In the genomic region with DNA sequence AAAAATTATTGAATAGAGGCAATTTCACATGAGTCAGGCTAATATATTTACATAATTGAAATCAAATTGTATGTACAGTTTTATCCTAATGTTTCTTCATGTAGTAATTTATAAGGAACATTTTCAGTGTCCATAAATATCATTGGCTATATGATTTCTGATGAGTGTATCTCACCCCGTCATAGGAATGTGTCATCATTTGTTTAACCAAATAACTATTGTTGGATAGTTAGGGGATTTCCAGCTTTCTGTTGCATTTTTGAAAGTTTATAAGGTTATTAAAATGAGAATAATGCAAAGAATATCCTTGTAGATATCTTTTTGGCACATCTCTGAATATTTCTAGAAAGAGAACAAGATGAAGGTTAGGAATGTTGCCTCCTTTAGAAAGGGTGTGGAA, we compare ENCODE assay signal across 1 cellular context.
TF ChIP-seq lines count a peak whose summit lies in the region.

No MANE protein-coding gene starts in this region.

TF ChIP-seq in endothelial cell of umbilical vein, 7 proteins besides CTCF, POLR2A, EP300 and RAD21:
- TF ChIP-seq, protein P1, sequence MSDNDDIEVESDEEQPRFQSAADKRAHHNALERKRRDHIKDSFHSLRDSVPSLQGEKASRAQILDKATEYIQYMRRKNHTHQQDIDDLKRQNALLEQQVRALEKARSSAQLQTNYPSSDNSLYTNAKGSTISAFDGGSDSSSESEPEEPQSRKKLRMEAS (IDR thresholded peaks at IDR 0.05; ENCODE audit: insufficient read depth, insufficient read length) = no peak
- TF ChIP-seq GATA2 (IDR thresholded peaks at IDR 0.05; ENCODE audit: insufficient read depth, insufficient read length, low read depth, low read length) (no peak), MYC (IDR thresholded peaks at IDR 0.05; ENCODE audit: low read depth, low read length) (no peak), POLR2AphosphoS5 (IDR thresholded peaks at IDR 0.05; ENCODE audit: insufficient read depth, low read depth, low read length) (no peak), FOS (IDR thresholded peaks at IDR 0.05; ENCODE audit: borderline replicate concordance, insufficient read depth, low read length) (no peak), EZH2 (IDR thresholded peaks at IDR 0.05; ENCODE audit: borderline replicate concordance, low read depth, low read length, severe bottlenecking) (no peak), JUN (IDR thresholded peaks at IDR 0.05; ENCODE audit: borderline replicate concordance, insufficient read depth, insufficient read length, low read depth) (no peak)
TF ChIP-seq in endothelial cell of umbilical vein: peak in this region for 0.
